8 cellular contexts compared by ENCODE assay signal in the genomic region with DNA sequence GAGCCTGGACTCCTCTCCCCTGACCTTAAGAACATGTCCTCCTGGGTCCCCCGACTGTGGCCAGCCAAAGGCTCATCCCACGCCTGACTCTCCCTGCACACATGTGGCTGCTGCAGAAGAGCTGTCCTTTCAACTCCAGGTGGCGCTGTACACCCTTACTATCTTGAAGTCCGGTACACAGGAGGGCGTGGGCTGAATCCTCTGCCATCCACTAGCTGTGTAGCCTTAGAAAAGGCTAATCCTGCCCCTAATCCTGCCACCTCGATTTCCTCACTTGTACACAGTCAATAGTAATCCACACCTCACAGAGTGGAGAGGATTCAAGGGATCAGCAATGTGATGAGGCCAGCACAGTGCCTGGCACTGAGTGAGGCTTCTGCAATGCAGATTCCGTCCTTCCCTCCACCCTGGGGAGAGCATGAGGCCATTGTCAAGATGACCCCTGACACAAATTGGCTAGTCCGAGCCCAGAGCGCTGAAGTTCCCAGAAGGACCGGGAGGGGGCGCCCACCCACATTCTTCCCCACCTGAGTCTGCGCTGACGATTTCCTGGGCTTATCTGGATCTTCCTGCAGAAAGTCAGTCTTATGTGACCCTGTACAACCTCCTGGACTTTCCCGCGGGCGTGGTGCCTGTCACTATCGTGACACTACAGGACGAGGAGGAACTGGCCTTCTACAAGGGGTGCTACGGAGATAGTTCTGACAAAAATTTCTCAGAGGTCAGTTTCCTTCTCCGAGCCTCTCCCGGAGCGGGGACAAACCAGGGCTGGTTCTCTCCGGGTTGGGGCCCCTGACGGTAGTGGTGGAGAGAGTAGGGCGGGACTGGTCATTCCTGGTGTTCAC. TPM values are rescaled to one million over a fixed set of nuclear protein-coding genes. Genes with fewer than 3 reads are reported as not detected.
DNase-seq lines count a peak whose midpoint lies in the region; ATAC-seq and TF ChIP-seq lines count a peak whose summit lies in the region.

No MANE protein-coding gene starts in this region.

- intact Hi-C loops in activated B cell treated with CpG ODN at 0.5 μM for 24 hours (cut with micrococcal nuclease): loop anchor here (1.0 kb wide), 1 partner anchor 86 kb away; no protein-coding TSS in a partner anchor

- CTCF ChIA-PET in activated B cell treated with CpG ODN at 0.5 μM for 24 hours (lab: Charles Lee): no interaction called here

- no peaks in the 10 kb centered on the region for H3K36me3 ChIP-seq in kidney epithelial cell (ENCODE audit: control insufficient read depth, insufficient read depth, low read length)

- no peaks in the 10 kb centered on the region for H3K9me3 Mint-ChIP-seq in activated B cell treated with CpG ODN at 0.5 μM for 24 hours

- peaks cover 10% of the 10 kb centered on the region for H3K4me1 Mint-ChIP-seq in activated B cell treated with CpG ODN at 0.5 μM for 24 hours

- no peak overlapping the region for H3K27ac ChIP-seq in caudate nucleus (ENCODE audit: low read depth, low read length)

- peaks cover 23% of the 10 kb centered on the region for H3K27me3 ChIP-seq in kidney epithelial cell (ENCODE audit: control insufficient read depth, insufficient read depth, low read length)

- DNase-seq in GM10266 (ENCODE audit: extremely low spot score): peak; percentile 83
- peak; percentile 63 for DNase-seq in NCI-H2107 (lab: John Stamatoyannopoulos, UW)
- peak; percentile 63 for DNase-seq in activated B cell treated with CpG ODN at 0.5 μM for 24 hours
- DNase-seq in caudate nucleus (lab: John Stamatoyannopoulos, UW): peak in 40 of 61 donors; percentile 3 to 64 (median 22)
- peak; percentile 37 for DNase-seq in kidney epithelial cell (ENCODE audit: low read depth)
- peak; percentile 23 to 68 for DNase-seq in stimulated activated CD4-positive, alpha-beta T cell treated with anti-CD3 and anti-CD28 coated beads, Interleukin-1b, Interleukin-23, amount 100 ng/mL, for 1 hour (ENCODE audit: low read depth in 2 of 2)

- peak; percentile 72 for ATAC-seq in HG02759 (IDR thresholded peaks at IDR 0.05; ENCODE audit: unreplicated experiment)
- peak; percentile 78 for ATAC-seq in activated B cell treated with CpG ODN at 0.5 μM for 24 hours (ENCODE audit: low read depth)
- no peak for ATAC-seq in HG02970 (IDR thresholded peaks at IDR 0.05; ENCODE audit: low FRiP score, unreplicated experiment)

- peak overlapping the region; percentile 81 for H3K4me3 Mint-ChIP-seq in activated B cell treated with CpG ODN at 0.5 μM for 24 hours

- H3K36me3 Mint-ChIP-seq in activated B cell treated with CpG ODN at 0.5 μM for 24 hours (ENCODE audit: low read depth): no peaks in the 10 kb centered on the region

- TF ChIP-seq CTCF in GM10266 (IDR thresholded peaks at IDR 0.05; ENCODE audit: control insufficient read depth, insufficient read depth, low read depth, missing control alignments): peak; percentile 91
- peak; percentile 96 for TF ChIP-seq CTCF in activated B cell treated with CpG ODN at 0.5 μM for 24 hours (IDR thresholded peaks at IDR 0.05)
- peak; percentile 92 for TF ChIP-seq CTCF in kidney epithelial cell (IDR thresholded peaks at IDR 0.05; ENCODE audit: insufficient read depth, low read length, poor library complexity, severe bottlenecking)

- peaks cover 35% of the 10 kb centered on the region for H3K27me3 Mint-ChIP-seq in activated B cell treated with CpG ODN at 0.5 μM for 24 hours

- H3K4me3 ChIP-seq in kidney epithelial cell (ENCODE audit: low read depth, low read length): peak overlapping the region; percentile 26

- POLR2A ChIA-PET in activated B cell treated with CpG ODN at 0.5 μM for 24 hours (lab: Charles Lee): no interaction called here

- no peak overlapping the region for H3K27ac Mint-ChIP-seq in activated B cell treated with CpG ODN at 0.5 μM for 24 hours

RNA-seq across cellular contexts. Expression of a gene that starts 47.1 kb away (rescaled TPM):
- total RNA-seq in activated B cell treated with CpG ODN at 0.5 μM for 24 hours (not detected in 2 replicates), kidney epithelial cell (0.04 TPM in 1 of 2 replicates, not detected in the other)

RNA-seq across cellular contexts. Expression of a gene that starts 48.4 kb away (rescaled TPM):
- 5.1 and 6.4 TPM in 2 replicates for total RNA-seq in activated B cell treated with CpG ODN at 0.5 μM for 24 hours
- total RNA-seq in kidney epithelial cell: 8.5 and 16.6 TPM in 2 replicates

Comparison
In these comparisons a context has a peak if more than half of its experiments do, and no peak if none do; other contexts are left out.
1. DNase-seq: peak in every context shown above with its lines; median percentile 83 in GM10266; 63 in NCI-H2107; 63 in activated B cell treated with CpG ODN at 0.5 μM for 24 hours; 46 in stimulated activated CD4-positive, alpha-beta T cell treated with anti-CD3 and anti-CD28 coated beads, Interleukin-1b, Interleukin-23, amount 100 ng/mL, for 1 hour; 37 in kidney epithelial cell; 22 in caudate nucleus.